19 cellular contexts compared by ENCODE assay signal in the genomic region with DNA sequence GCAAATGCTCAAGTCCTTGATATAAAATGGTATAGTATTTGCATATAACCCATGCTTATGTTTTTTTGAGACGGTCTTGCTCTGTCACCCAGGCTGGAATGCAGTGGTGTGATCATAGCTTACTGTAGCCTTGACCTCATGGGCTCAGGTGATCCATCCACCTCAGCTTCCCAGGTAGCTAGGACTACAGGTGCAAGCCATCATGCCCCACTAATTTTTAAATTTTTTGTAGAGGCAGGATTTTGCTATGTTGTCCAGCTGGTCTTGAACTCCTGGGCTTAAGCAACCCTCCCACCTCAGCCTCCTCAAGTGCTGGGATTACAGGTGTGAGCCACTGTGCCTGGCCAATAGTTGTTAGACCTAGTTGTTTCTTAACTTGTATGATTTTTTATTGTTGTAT. TPM values are rescaled to one million over a fixed set of nuclear protein-coding genes. Genes with fewer than 3 reads are reported as not detected.
DNase-seq lines count a peak whose midpoint lies in the region; TF ChIP-seq lines count a peak whose summit lies in the region.
"Had no signal": no experiment of that assay in that cellular context is flagged by ENCODE, and none has a peak within 500 bp of the region (broad histone marks: within the 10 kb centered on the region; RNA-seq: fewer than 3 reads in every experiment).

No MANE protein-coding gene starts in this region.

- H2AK5ac ChIP-seq in trophoblast cell (ENCODE audit: low read length) = no peak overlapping the region

- CTCF ChIA-PET in Calu3 (lab: Charles Lee) = no interaction called here

- in situ Hi-C loops in GM13976 (cut with MboI; ENCODE audit: low sequenced_read_pairs, unreplicated experiment) = no loop called here

- H3K9ac ChIP-seq in SK-N-MC (ENCODE audit: insufficient read length) (no peak overlapping the region), trophoblast cell (ENCODE audit: low read length) (no peak overlapping the region)
- H3K9ac ChIP-seq: GM23248 had no signal

- no TSS peak for BruUV-seq in Calu3 (replicated peaks; lab: Mats Ljungman, UMichigan)

- H3K18ac ChIP-seq in trophoblast cell (ENCODE audit: low read length) = no peak overlapping the region

- H3K4me2 ChIP-seq in trophoblast cell (ENCODE audit: low read length) = no peak overlapping the region

- H2BK120ac ChIP-seq in trophoblast cell (ENCODE audit: insufficient read depth, low read length, poor library complexity) = no peak overlapping the region

- H3K79me2 ChIP-seq in trophoblast cell (ENCODE audit: control insufficient read depth, insufficient read depth, low read length, poor library complexity) = no peaks in the 10 kb centered on the region

- H3K27ac Mint-ChIP-seq in Calu3 (ENCODE audit: unreplicated experiment) = no peak overlapping the region
- H3K27ac Mint-ChIP-seq: CD4-positive, alpha-beta memory T cell had no signal

- H3K9me3 ChIP-seq in SK-N-MC (ENCODE audit: low read depth, low read length) (no peaks in the 10 kb centered on the region), trophoblast cell (ENCODE audit: insufficient read depth, low read depth, low read length) (no peaks in the 10 kb centered on the region)
- H3K9me3 ChIP-seq: A549 had no signal

- H3K27ac ChIP-seq in SK-N-MC (no peak overlapping the region), trophoblast cell (ENCODE audit: low read depth, low read length) (no peak overlapping the region)
- H3K27ac ChIP-seq: A549, GM23248 had no signal

- no peaks in the 10 kb centered on the region for H3K36me3 Mint-ChIP-seq in Calu3 (ENCODE audit: insufficient read depth, unreplicated experiment)
- H3K36me3 Mint-ChIP-seq: CD4-positive, alpha-beta memory T cell had no signal

- no peak overlapping the region for H2BK5ac ChIP-seq in trophoblast cell (ENCODE audit: low read depth, low read length, poor library complexity)

- no peak for TF ChIP-seq EP300 in Ishikawa (IDR thresholded peaks at IDR 0.05; ENCODE audit: borderline replicate concordance)

- H3K79me1 ChIP-seq in trophoblast cell (ENCODE audit: low read length) = no peaks in the 10 kb centered on the region

- H3K23ac ChIP-seq in trophoblast cell (ENCODE audit: low read length) = no peak overlapping the region

- H2BK12ac ChIP-seq in trophoblast cell (ENCODE audit: low read length) = no peak overlapping the region

- H3K14ac ChIP-seq in trophoblast cell (ENCODE audit: low read length) = no peak overlapping the region

- no peak overlapping the region for H3K4me3 Mint-ChIP-seq in Calu3 (ENCODE audit: low read depth, unreplicated experiment)
- H3K4me3 Mint-ChIP-seq: CD4-positive, alpha-beta memory T cell had no signal

- no peak overlapping the region for H4K12ac ChIP-seq in trophoblast cell (ENCODE audit: low read depth, low read length)

- H3K4me1 ChIP-seq in trophoblast cell (ENCODE audit: control insufficient read depth in 1 of 2, insufficient read depth in 2 of 2, low read length in 2 of 2) = peaks cover 0 to 9% of the 10 kb centered on the region in 2 experiments
- H3K4me1 ChIP-seq: A549 had no signal

- intact Hi-C loops in Calu3 (cut with micrococcal nuclease; ENCODE audit: unreplicated experiment) = no loop called here

- H3K4me3 ChIP-seq in SK-N-MC (peak overlapping the region; percentile 16; the same call in 1 of the 2 replicates), trophoblast cell (ENCODE audit: low read depth, low read length) (no peak overlapping the region)
- H3K4me3 ChIP-seq: A549, GM23248 had no signal

- DNase-seq in SK-N-MC (ENCODE audit: low read depth, low spot score) (no peak), trophoblast cell (peak; percentile 91 to 92), Calu3 (no peak), NCI-H2196 (lab: John Stamatoyannopoulos, UW; ENCODE audit: unreplicated experiment) (no peak), GM13976 (ENCODE audit: low spot score) (no peak)
- no peak for DNase-seq in stimulated activated CD8-positive, alpha-beta memory T cell treated with anti-CD3 and anti-CD28 coated beads, Interleukin-4, amount 100 ng/mL, for 48 hours
- DNase-seq: 8988T; C1 segment of cervical spinal cord; CD4-positive, alpha-beta memory T cell; COR-L47; DMS153; DND-41; GM23248; H7; HCEC 1CT had no signal

- H4K91ac ChIP-seq in trophoblast cell (ENCODE audit: low read depth, low read length) = no peak overlapping the region

- H3K4me1 Mint-ChIP-seq in Calu3 (ENCODE audit: low read depth, unreplicated experiment) = peaks cover 8% of the 10 kb centered on the region

- peaks cover 40% of the 10 kb centered on the region for H3K27me3 Mint-ChIP-seq in Calu3 (ENCODE audit: unreplicated experiment)
- H3K27me3 Mint-ChIP-seq: CD4-positive, alpha-beta memory T cell had no signal

- WGBS in trophoblast cell (ENCODE audit: extremely low coverage, insufficient coverage, insufficient read length) = no CpG with 5 or more reads among the region's 1 CpG

- no peak overlapping the region for H2AFZ ChIP-seq in trophoblast cell (ENCODE audit: insufficient read depth, low read length, poor library complexity)
- H2AFZ ChIP-seq: GM23248 had no signal

- no peaks in the 10 kb centered on the region for H3K27me3 ChIP-seq in trophoblast cell (ENCODE audit: insufficient read depth, low read length)

- H3K36me3 ChIP-seq in SK-N-MC (ENCODE audit: insufficient read depth, low read length) = no peaks in the 10 kb centered on the region
- H3K36me3 ChIP-seq in trophoblast cell (ENCODE audit: control insufficient read depth in 1 of 2, insufficient read depth in 2 of 2, low read length in 2 of 2) = no peaks in the 10 kb centered on the region

- TF ChIP-seq CTCF in Calu3 (IDR thresholded peaks at IDR 0.05; ENCODE audit: unreplicated experiment) (no peak), GM13976 (IDR thresholded peaks at IDR 0.05; ENCODE audit: borderline replicate concordance, control extremely low read depth, extremely low read depth, insufficient read depth, missing control alignments) (no peak)

- no peak overlapping the region for H3K4ac ChIP-seq in trophoblast cell (ENCODE audit: low read depth, low read length)

- no peak overlapping the region for H4K8ac ChIP-seq in trophoblast cell (ENCODE audit: low read depth, low read length)

- no peaks in the 10 kb centered on the region for H3K9me3 Mint-ChIP-seq in Calu3 (ENCODE audit: low read depth, unreplicated experiment)

- TF ChIP-seq RAD21 in Ishikawa (IDR thresholded peaks at IDR 0.05; ENCODE audit: low read depth) = no peak

TF ChIP-seq in Ishikawa, 13 proteins besides CTCF, POLR2A, EP300 and RAD21:
- peak; percentile 26; the same call in 1 of the 2 replicates for TF ChIP-seq TEAD4 (IDR thresholded peaks at IDR 0.05)
- TF ChIP-seq REST (IDR thresholded peaks at IDR 0.05; ENCODE audit: low read depth) = no peak

RNA-seq across cellular contexts. Expression of gene SLC36A3, which starts 17.3 kb away (rescaled TPM):
- polyA plus RNA-seq in trophoblast cell (2013) = not detected in 2 replicates
- not detected in 2 replicates for total RNA-seq in Calu3 (2022)
- total RNA-seq: CD4-positive, alpha-beta memory T cell; GM23248; H1; H7 had no signal
- polyA plus RNA-seq: A549; BJ; CD4-positive, alpha-beta memory T cell; GM23248; H1 had no signal

RNA-seq across cellular contexts. Expression of gene GM2A, which starts 33.3 kb away (rescaled TPM):
- polyA plus RNA-seq in trophoblast cell (2013) = 103 and 109 TPM in 2 replicates
- 21.1 and 22.4 TPM in 2 replicates for total RNA-seq in Calu3 (2022)

Comparison
In these comparisons a context has a peak if more than half of its experiments do, and no peak if none do; other contexts are left out.
1. DNase-seq: peak in trophoblast cell (2 of 2); none in SK-N-MC (single experiment), Calu3 (single experiment), stimulated activated CD8-positive, alpha-beta memory T cell treated with anti-CD3 and anti-CD28 coated beads, Interleukin-4, amount 100 ng/mL, for 48 hours (single experiment), NCI-H2196 (single experiment) and GM13976 (single experiment).